8 cellular contexts compared by ENCODE assay signal in genomic region chr1:17075470-17076255, GRCh38. TPM values are rescaled to one million over a fixed set of nuclear protein-coding genes. Genes with fewer than 3 reads are reported as not detected.
DNase-seq lines count a peak whose midpoint lies in the region; ATAC-seq and TF ChIP-seq lines count a peak whose summit lies in the region.

No MANE protein-coding gene starts in this region.

- no peaks in the 10 kb centered on the region for H3K27me3 ChIP-seq in cardiac muscle cell
- no peaks in the 10 kb centered on the region for H3K27me3 ChIP-seq in effector memory CD4-positive, alpha-beta T cell (replicated peaks; ENCODE audit: control insufficient read depth, insufficient read depth, low read length, poor library complexity, severe bottlenecking)

- H3K4me3 ChIP-seq in cardiac muscle cell = no peak overlapping the region
- no peak overlapping the region for H3K4me3 ChIP-seq in effector memory CD4-positive, alpha-beta T cell (ENCODE audit: insufficient read depth, low read depth, low read length, poor library complexity, severe bottlenecking)

- H3K4me1 Mint-ChIP-seq in endothelial cell (ENCODE audit: unreplicated experiment) = no peaks in the 10 kb centered on the region

- H3K9me3 ChIP-seq in cardiac muscle cell (ENCODE audit: low read depth) = no peaks in the 10 kb centered on the region
- H3K9me3 ChIP-seq in effector memory CD4-positive, alpha-beta T cell (ENCODE audit: control insufficient read depth, low read length) = no peaks in the 10 kb centered on the region

- TF ChIP-seq CTCF in cardiac muscle cell (IDR thresholded peaks at IDR 0.05; ENCODE audit: low read depth, low read length) = peak; percentile 38
- TF ChIP-seq CTCF in endothelial cell (IDR thresholded peaks at IDR 0.05; ENCODE audit: unreplicated experiment) = peak; percentile 67

- no peak overlapping the region for H3K27ac ChIP-seq in cardiac muscle cell
- H3K27ac ChIP-seq in effector memory CD4-positive, alpha-beta T cell (ENCODE audit: insufficient read depth, low read length, poor library complexity, severe bottlenecking) = no peak overlapping the region

- H3K27ac Mint-ChIP-seq in endothelial cell (ENCODE audit: unreplicated experiment) = no peak overlapping the region

- no peaks in the 10 kb centered on the region for H3K36me3 ChIP-seq in cardiac muscle cell
- no peaks in the 10 kb centered on the region for H3K36me3 ChIP-seq in effector memory CD4-positive, alpha-beta T cell (ENCODE audit: control insufficient read depth, insufficient read depth, low read length)

- H3K9me3 Mint-ChIP-seq in endothelial cell (ENCODE audit: unreplicated experiment) = no peaks in the 10 kb centered on the region

- no peaks in the 10 kb centered on the region for H3K27me3 Mint-ChIP-seq in endothelial cell (ENCODE audit: unreplicated experiment)

- no peak for ATAC-seq in left cardiac atrium

- H3K4me1 ChIP-seq in cardiac muscle cell (ENCODE audit: low read depth) = no peaks in the 10 kb centered on the region
- H3K4me1 ChIP-seq in effector memory CD4-positive, alpha-beta T cell (ENCODE audit: control insufficient read depth, insufficient read depth, low read length, poor library complexity, severe bottlenecking) = no peaks in the 10 kb centered on the region

- no peak overlapping the region for H3K4me3 Mint-ChIP-seq in endothelial cell (ENCODE audit: unreplicated experiment)

- peak; percentile 11 to 17 for DNase-seq in cardiac muscle cell (ENCODE audit: low read depth in 1 of 2, low spot score in 1 of 2)
- DNase-seq in left cardiac atrium = no peak
- DNase-seq in NOMO-1 treated with DMSO at 0.1 percent for 48 hours (lab: John Stamatoyannopoulos, UW; ENCODE audit: unreplicated experiment) = peak; percentile 36
- peak; percentile 46 for DNase-seq in endothelial cell (ENCODE audit: low spot score)
- peak; percentile 29 for DNase-seq in stimulated activated CD8-positive, alpha-beta memory T cell treated with anti-CD3 and anti-CD28 coated beads, Interleukin-4, amount 100 ng/mL, for 48 hours
- no peak for DNase-seq in NCI-H1436 treated with DMSO at 0.1 percent for 48 hours (lab: John Stamatoyannopoulos, UW)
- DNase-seq in NK-92 treated with Interleukin-12 subunit alpha and Interleukin-12 subunit beta, amount 100 ng/mL, for 24 hours (lab: John Stamatoyannopoulos, UW) = no peak
- no peak for DNase-seq in effector memory CD4-positive, alpha-beta T cell

- H3K36me3 Mint-ChIP-seq in endothelial cell (ENCODE audit: low read depth, unreplicated experiment) = no peaks in the 10 kb centered on the region

- intact Hi-C loops in left cardiac atrium (cut with DNase I) = no loop called here

RNA-seq across cellular contexts. Expression of gene SDHB, which starts 21.8 kb away (rescaled TPM):
- total RNA-seq in cardiac muscle cell = 126 and 160 TPM in 2 replicates
- 156 and 172 TPM in 2 replicates for polyA plus RNA-seq in cardiac muscle cell
- total RNA-seq in left cardiac atrium = 100 to 1,000 TPM; 224 to 263 TPM
- total RNA-seq in endothelial cell (ENCODE audit: unreplicated experiment) = 44.9 TPM

RNA-seq across cellular contexts. Expression of gene PADI2, which starts 43.6 kb away (rescaled TPM):
- total RNA-seq in cardiac muscle cell (0.54 and 0.67 TPM in 2 replicates), left cardiac atrium (1 to 10 TPM in 1 of 2 donors, under 1 TPM in 1; 0.50 to 1.2 TPM), endothelial cell (ENCODE audit: unreplicated experiment) (0.28 TPM)
- polyA plus RNA-seq in cardiac muscle cell = 0.11 and 0.46 TPM in 2 replicates

Comparison
In these comparisons a context has a peak if more than half of its experiments do, and no peak if none do; other contexts are left out.
1. DNase-seq: peak in cardiac muscle cell (2 of 2), NOMO-1 treated with DMSO at 0.1 percent for 48 hours (single experiment), endothelial cell (single experiment) and stimulated activated CD8-positive, alpha-beta memory T cell treated with anti-CD3 and anti-CD28 coated beads, Interleukin-4, amount 100 ng/mL, for 48 hours (single experiment); none in left cardiac atrium (single experiment), NCI-H1436 treated with DMSO at 0.1 percent for 48 hours (single experiment), NK-92 treated with Interleukin-12 subunit alpha and Interleukin-12 subunit beta, amount 100 ng/mL, for 24 hours (single experiment) and effector memory CD4-positive, alpha-beta T cell (0 of 3).